ENCODE assay signal across 3 cellular contexts in the genomic region with DNA sequence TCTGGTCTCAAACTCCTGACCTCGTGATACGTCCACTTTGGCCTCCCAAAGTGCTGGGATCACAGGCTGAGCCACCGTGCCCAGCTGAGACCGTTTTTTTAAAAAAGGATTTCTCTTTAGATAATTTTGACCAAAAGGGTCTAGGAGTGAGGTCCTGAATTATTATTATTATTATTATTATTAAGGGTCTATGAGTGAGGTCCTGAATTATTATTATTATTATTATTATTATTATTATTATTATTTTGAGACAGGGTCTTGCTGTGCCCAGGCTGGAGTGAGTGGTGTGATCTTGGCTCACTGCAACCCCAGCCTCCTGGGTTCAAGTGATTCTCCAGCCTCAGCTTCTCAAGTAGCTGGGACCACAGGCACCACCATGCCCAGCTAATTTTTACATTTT.
"Had no signal": no experiment of that assay in that cellular context is flagged by ENCODE, and none has a peak within 500 bp of the region (broad histone marks: within the 10 kb centered on the region; RNA-seq: fewer than 3 reads in every experiment).

No MANE protein-coding gene starts in this region.

- DNase-seq: GDM1, GF-D8 had no signal

- H3K4me3 ChIP-seq: GM12878 had no signal

- ATAC-seq: GM12878 had no signal
